Comparison of ENCODE assay signal across 1 cellular context in the genomic region with DNA sequence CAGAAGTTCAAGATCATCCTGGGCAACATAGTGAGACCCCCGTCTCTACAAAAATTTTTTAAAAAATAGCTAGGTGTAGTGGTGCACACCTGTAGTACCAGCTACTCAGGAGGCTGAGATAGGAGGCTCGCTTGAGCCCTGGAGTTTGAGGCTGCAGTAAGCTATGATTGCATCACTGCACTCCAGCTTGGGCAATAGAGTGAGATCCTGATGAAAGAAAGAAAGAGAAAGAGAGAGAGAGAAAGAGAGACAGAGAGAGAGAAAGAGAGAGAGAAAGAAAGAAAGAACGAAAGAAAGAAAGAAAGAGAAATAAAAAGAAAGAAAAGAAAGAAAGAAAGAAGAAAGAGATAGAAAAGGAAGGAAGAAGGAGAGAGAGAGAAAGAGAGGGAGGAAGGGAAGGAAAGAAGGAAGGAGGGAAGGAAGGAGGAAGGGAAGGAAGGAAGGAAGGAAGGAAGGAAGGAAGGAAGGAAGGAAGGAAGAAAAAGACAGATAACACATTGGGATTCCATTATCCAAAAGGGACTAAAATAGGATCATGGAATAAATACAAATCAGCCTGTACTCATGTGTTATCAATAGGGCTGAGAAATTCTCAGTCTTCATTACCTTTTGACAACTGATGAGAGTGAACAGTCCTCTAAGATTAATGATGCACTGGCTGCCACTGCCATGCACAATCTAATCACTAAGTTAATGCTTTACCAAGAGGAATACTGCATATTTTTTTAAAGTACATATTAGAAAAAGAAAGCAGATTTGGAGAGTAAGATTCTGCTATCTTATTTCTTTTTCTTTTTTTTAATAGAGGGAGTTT.
TF ChIP-seq lines count a peak whose summit lies in the region.

No MANE protein-coding gene starts in this region.

TF ChIP-seq in HEK293, 187 proteins besides CTCF, POLR2A, EP300 and RAD21:
- TF ChIP-seq TSHZ1 (tag by site-specific recombination; IDR thresholded peaks at IDR 0.05; ENCODE audit: borderline replicate concordance) (no peak), ATF2 (tag by site-specific recombination; IDR thresholded peaks at IDR 0.05; ENCODE audit: low read depth) (no peak), SP7 (tag by site-specific recombination; IDR thresholded peaks at IDR 0.05) (no peak), ZNF221 (tag by site-specific recombination; IDR thresholded peaks at IDR 0.05; ENCODE audit: borderline replicate concordance) (no peak), ZNF354C (tag by site-specific recombination; IDR thresholded peaks at IDR 0.05; ENCODE audit: borderline replicate concordance, low read depth) (no peak), TCF7L2 (IDR thresholded peaks at IDR 0.05; ENCODE audit: borderline replicate concordance, low read depth, low read length) (no peak), ZNF596 (tag by site-specific recombination; IDR thresholded peaks at IDR 0.05) (peak; percentile 88), ZBTB44 (tag by site-specific recombination; IDR thresholded peaks at IDR 0.05) (no peak), ZNF561 (tag by site-specific recombination; IDR thresholded peaks at IDR 0.05; ENCODE audit: borderline replicate concordance) (no peak), ZNF121 (tag by site-specific recombination; IDR thresholded peaks at IDR 0.05) (peak; percentile 78), ZNF366 (tag by site-specific recombination; conservative IDR thresholded peaks at IDR 0.05) (peak; percentile 98)
- TF ChIP-seq, protein P1, sequence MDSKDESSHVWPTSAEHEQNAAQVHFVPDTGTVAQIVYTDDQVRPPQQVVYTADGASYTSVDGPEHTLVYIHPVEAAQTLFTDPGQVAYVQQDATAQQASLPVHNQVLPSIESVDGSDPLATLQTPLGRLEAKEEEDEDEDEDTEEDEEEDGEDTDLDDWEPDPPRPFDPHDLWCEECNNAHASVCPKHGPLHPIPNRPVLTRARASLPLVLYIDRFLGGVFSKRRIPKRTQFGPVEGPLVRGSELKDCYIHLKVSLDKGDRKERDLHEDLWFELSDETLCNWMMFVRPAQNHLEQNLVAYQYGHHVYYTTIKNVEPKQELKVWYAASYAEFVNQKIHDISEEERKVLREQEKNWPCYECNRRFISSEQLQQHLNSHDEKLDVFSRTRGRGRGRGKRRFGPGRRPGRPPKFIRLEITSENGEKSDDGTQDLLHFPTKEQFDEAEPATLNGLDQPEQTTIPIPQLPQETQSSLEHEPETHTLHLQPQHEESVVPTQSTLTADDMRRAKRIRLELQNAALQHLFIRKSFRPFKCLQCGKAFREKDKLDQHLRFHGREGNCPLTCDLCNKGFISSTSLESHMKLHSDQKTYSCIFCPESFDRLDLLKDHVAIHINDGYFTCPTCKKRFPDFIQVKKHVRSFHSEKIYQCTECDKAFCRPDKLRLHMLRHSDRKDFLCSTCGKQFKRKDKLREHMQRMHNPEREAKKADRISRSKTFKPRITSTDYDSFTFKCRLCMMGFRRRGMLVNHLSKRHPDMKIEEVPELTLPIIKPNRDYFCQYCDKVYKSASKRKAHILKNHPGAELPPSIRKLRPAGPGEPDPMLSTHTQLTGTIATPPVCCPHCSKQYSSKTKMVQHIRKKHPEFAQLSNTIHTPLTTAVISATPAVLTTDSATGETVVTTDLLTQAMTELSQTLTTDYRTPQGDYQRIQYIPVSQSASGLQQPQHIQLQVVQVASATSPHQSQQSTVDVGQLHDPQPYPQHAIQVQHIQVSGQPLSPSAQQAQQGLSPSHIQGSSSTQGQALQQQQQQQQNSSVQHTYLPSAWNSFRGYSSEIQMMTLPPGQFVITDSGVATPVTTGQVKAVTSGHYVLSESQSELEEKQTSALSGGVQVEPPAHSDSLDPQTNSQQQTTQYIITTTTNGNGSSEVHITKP (tag by site-specific recombination; IDR thresholded peaks at IDR 0.05): no peak
